Comparison of ENCODE assay signal across 8 cellular contexts in genomic region chr7:22082553-22082885, GRCh38.
DNase-seq lines count a peak whose midpoint lies in the region; ATAC-seq and TF ChIP-seq lines count a peak whose summit lies in the region.

No MANE protein-coding gene starts in this region.

- TF ChIP-seq CTCF in RWPE2 (IDR thresholded peaks at IDR 0.05; ENCODE audit: poor library complexity, severe bottlenecking) (no peak), foreskin keratinocyte (conservative IDR thresholded peaks at IDR 0.05) (no peak), psoas muscle (IDR thresholded peaks at IDR 0.05) (no peak)

- peak; percentile 12 for ATAC-seq in GM21529 (IDR thresholded peaks at IDR 0.05; ENCODE audit: unreplicated experiment)
- ATAC-seq in RWPE2 (ENCODE audit: low read depth): peak; percentile 40; the same call in 2 of the 3 replicates
- ATAC-seq in foreskin keratinocyte: peak; percentile 30
- ATAC-seq in psoas muscle: peak; percentile 17 to 29 (median 20)

- H3K27ac ChIP-seq in ACC112 (ENCODE audit: low read depth, low read length): no peak overlapping the region
- no peak overlapping the region for H3K27ac ChIP-seq in RWPE2 (ENCODE audit: poor library complexity, severe bottlenecking)
- no peak overlapping the region for H3K27ac ChIP-seq in foreskin keratinocyte
- peak overlapping the region; percentile 68 for H3K27ac ChIP-seq in psoas muscle

- DNase-seq in RWPE2 (ENCODE audit: low spot score) (no peak), foreskin keratinocyte (no peak), psoas muscle (no peak), putamen (ENCODE audit: low spot score) (no peak), OCI-M1 (lab: John Stamatoyannopoulos, UW) (no peak), DMS 273 (lab: John Stamatoyannopoulos, UW; ENCODE audit: unreplicated experiment) (no peak)

- H2AFZ ChIP-seq in ACC112 (ENCODE audit: low read length, unreplicated experiment): no peak overlapping the region

- H3K4me1 ChIP-seq in ACC112 (ENCODE audit: control insufficient read depth, insufficient read depth, low read length, unreplicated experiment) (no peaks in the 10 kb centered on the region), RWPE2 (ENCODE audit: insufficient read depth, poor library complexity, severe bottlenecking) (peaks cover 2% of the 10 kb centered on the region), foreskin keratinocyte (no peaks in the 10 kb centered on the region), psoas muscle (peaks cover 11% of the 10 kb centered on the region)

- intact Hi-C loops in psoas muscle (cut with DNase I): loop anchor here in 1 of 2 donors (10.0 kb wide), 1 partner anchor 658 kb away; the partner anchor contains the start of gene SP4

- no peaks in the 10 kb centered on the region for H3K36me3 ChIP-seq in ACC112 (ENCODE audit: insufficient read depth, low read length)
- H3K36me3 ChIP-seq in RWPE2 (ENCODE audit: low read depth): no peaks in the 10 kb centered on the region
- H3K36me3 ChIP-seq in psoas muscle (ENCODE audit: insufficient read depth in 1 of 2, low read depth in 1 of 2): no peaks in the 10 kb centered on the region

- no peaks in the 10 kb centered on the region for H3K79me2 ChIP-seq in ACC112 (ENCODE audit: control insufficient read depth, insufficient read depth, low read length, unreplicated experiment)

- H3K4me3 ChIP-seq in ACC112 (ENCODE audit: low read depth, low read length) (peak overlapping the region; percentile 90), RWPE2 (ENCODE audit: severe bottlenecking) (peak overlapping the region; percentile 42), psoas muscle (peak overlapping the region; percentile 74)

- H3K9me3 ChIP-seq in RWPE2 (ENCODE audit: severe bottlenecking) (no peaks in the 10 kb centered on the region), psoas muscle (no peaks in the 10 kb centered on the region)

- WGBS in psoas muscle, 3 donors: 1 to 5% (median 2%) methylated on average over 10 of the region's 10 CpGs

- H3K27me3 ChIP-seq in ACC112 (ENCODE audit: insufficient read depth, low read length) (peaks cover 38% of the 10 kb centered on the region), RWPE2 (ENCODE audit: insufficient read depth, poor library complexity, severe bottlenecking) (no peaks in the 10 kb centered on the region), foreskin keratinocyte (peaks cover 20% of the 10 kb centered on the region), psoas muscle (ENCODE audit: insufficient read depth in 3 of 3, low read length in 2 of 3) (peaks cover 0 to 19% (median 0%) of the 10 kb centered on the region in 3 donors)
